In genomic region chr15:84929795-84930371, GRCh38 we compare ENCODE assay signal across 1 cellular context.
TF ChIP-seq lines count a peak whose summit lies in the region.

No MANE protein-coding gene starts in this region.

TF ChIP-seq in HepG2, 621 proteins besides CTCF, POLR2A, EP300 and RAD21 (continued from another document and continues in another):
- TF ChIP-seq, protein P1, sequence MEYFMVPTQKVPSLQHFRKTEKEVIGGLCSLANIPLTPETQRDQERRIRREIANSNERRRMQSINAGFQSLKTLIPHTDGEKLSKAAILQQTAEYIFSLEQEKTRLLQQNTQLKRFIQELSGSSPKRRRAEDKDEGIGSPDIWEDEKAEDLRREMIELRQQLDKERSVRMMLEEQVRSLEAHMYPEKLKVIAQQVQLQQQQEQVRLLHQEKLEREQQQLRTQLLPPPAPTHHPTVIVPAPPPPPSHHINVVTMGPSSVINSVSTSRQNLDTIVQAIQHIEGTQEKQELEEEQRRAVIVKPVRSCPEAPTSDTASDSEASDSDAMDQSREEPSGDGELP (IDR thresholded peaks at IDR 0.05; ENCODE audit: borderline replicate concordance, low read depth), result peak; percentile 85; the same call in 1 of the 2 replicates
- no peak for TF ChIP-seq MXD4 (CRISPR knock-in tag; IDR thresholded peaks at IDR 0.05)
- TF ChIP-seq STAG1 (CRISPR knock-in tag; IDR thresholded peaks at IDR 0.05), result peak; percentile 11; the same call in 1 of the 2 replicates
- TF ChIP-seq ZNF263 (CRISPR knock-in tag; IDR thresholded peaks at IDR 0.05), result no peak
- peak; percentile 93 for TF ChIP-seq SAP130 (CRISPR knock-in tag; IDR thresholded peaks at IDR 0.05; ENCODE audit: low read depth)
- TF ChIP-seq PAXIP1 (CRISPR knock-in tag; conservative IDR thresholded peaks at IDR 0.05), result peak; percentile 77; the same call in 1 of the 2 replicates
- peak; percentile 80 for TF ChIP-seq ARID5B (CRISPR knock-in tag; IDR thresholded peaks at IDR 0.05)
- no peak for TF ChIP-seq HNRNPK (IDR thresholded peaks at IDR 0.05; ENCODE audit: low read depth, low read length, poor library complexity, severe bottlenecking)
- TF ChIP-seq, protein P2, sequence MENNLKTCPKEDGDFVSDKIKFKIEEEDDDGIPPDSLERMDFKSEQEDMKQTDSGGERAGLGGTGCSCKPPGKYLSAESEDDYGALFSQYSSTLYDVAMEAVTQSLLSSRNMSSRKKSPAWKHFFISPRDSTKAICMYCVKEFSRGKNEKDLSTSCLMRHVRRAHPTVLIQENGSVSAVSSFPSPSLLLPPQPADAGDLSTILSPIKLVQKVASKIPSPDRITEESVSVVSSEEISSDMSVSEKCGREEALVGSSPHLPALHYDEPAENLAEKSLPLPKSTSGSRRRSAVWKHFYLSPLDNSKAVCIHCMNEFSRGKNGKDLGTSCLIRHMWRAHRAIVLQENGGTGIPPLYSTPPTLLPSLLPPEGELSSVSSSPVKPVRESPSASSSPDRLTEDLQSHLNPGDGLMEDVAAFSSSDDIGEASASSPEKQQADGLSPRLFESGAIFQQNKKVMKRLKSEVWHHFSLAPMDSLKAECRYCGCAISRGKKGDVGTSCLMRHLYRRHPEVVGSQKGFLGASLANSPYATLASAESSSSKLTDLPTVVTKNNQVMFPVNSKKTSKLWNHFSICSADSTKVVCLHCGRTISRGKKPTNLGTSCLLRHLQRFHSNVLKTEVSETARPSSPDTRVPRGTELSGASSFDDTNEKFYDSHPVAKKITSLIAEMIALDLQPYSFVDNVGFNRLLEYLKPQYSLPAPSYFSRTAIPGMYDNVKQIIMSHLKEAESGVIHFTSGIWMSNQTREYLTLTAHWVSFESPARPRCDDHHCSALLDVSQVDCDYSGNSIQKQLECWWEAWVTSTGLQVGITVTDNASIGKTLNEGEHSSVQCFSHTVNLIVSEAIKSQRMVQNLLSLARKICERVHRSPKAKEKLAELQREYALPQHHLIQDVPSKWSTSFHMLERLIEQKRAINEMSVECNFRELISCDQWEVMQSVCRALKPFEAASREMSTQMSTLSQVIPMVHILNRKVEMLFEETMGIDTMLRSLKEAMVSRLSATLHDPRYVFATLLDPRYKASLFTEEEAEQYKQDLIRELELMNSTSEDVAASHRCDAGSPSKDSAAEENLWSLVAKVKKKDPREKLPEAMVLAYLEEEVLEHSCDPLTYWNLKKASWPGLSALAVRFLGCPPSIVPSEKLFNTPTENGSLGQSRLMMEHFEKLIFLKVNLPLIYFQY (CRISPR knock-in tag; IDR thresholded peaks at IDR 0.05; ENCODE audit: borderline replicate concordance), result peak; percentile 53; the same call in 1 of the 2 replicates
- TF ChIP-seq REL (CRISPR knock-in tag; conservative IDR thresholded peaks at IDR 0.05), result no peak
- no peak for TF ChIP-seq ZFP41 (CRISPR knock-in tag; IDR thresholded peaks at IDR 0.05; ENCODE audit: borderline replicate concordance)
- peak; percentile 79; the same call in 1 of the 2 replicates for TF ChIP-seq ZNF292 (CRISPR knock-in tag; IDR thresholded peaks at IDR 0.05; ENCODE audit: borderline replicate concordance, low read depth)
- no peak for TF ChIP-seq MAZ (IDR thresholded peaks at IDR 0.05; ENCODE audit: borderline replicate concordance, low read depth, low read length)
- TF ChIP-seq MAZ (CRISPR knock-in tag; IDR thresholded peaks at IDR 0.05; ENCODE audit: low read depth), result no peak
- no peak for TF ChIP-seq SP2 (CRISPR knock-in tag; IDR thresholded peaks at IDR 0.05)
- peak; percentile 66 for TF ChIP-seq NR2F6 (IDR thresholded peaks at IDR 0.05)
- peak; percentile 76 for TF ChIP-seq NR2F6 (CRISPR knock-in tag; IDR thresholded peaks at IDR 0.05)
- TF ChIP-seq KMT2A (CRISPR knock-in tag; IDR thresholded peaks at IDR 0.05), result no peak
- peak; percentile 46; the same call in 1 of the 2 replicates for TF ChIP-seq SP4 (CRISPR knock-in tag; IDR thresholded peaks at IDR 0.05)
- TF ChIP-seq ETS1 (CRISPR knock-in tag; IDR thresholded peaks at IDR 0.05), result no peak
- TF ChIP-seq, protein P3, sequence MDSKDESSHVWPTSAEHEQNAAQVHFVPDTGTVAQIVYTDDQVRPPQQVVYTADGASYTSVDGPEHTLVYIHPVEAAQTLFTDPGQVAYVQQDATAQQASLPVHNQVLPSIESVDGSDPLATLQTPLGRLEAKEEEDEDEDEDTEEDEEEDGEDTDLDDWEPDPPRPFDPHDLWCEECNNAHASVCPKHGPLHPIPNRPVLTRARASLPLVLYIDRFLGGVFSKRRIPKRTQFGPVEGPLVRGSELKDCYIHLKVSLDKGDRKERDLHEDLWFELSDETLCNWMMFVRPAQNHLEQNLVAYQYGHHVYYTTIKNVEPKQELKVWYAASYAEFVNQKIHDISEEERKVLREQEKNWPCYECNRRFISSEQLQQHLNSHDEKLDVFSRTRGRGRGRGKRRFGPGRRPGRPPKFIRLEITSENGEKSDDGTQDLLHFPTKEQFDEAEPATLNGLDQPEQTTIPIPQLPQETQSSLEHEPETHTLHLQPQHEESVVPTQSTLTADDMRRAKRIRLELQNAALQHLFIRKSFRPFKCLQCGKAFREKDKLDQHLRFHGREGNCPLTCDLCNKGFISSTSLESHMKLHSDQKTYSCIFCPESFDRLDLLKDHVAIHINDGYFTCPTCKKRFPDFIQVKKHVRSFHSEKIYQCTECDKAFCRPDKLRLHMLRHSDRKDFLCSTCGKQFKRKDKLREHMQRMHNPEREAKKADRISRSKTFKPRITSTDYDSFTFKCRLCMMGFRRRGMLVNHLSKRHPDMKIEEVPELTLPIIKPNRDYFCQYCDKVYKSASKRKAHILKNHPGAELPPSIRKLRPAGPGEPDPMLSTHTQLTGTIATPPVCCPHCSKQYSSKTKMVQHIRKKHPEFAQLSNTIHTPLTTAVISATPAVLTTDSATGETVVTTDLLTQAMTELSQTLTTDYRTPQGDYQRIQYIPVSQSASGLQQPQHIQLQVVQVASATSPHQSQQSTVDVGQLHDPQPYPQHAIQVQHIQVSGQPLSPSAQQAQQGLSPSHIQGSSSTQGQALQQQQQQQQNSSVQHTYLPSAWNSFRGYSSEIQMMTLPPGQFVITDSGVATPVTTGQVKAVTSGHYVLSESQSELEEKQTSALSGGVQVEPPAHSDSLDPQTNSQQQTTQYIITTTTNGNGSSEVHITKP (CRISPR knock-in tag; IDR thresholded peaks at IDR 0.05; ENCODE audit: low read depth), result peak; percentile 72; the same call in 1 of the 2 replicates
- no peak for TF ChIP-seq ZNF281 (CRISPR knock-in tag; IDR thresholded peaks at IDR 0.05; ENCODE audit: borderline replicate concordance)
- 0 out of 2 replicates have a peak, but pooled peaks have one; percentile 26 for TF ChIP-seq TFE3 (CRISPR knock-in tag; IDR thresholded peaks at IDR 0.05)
- no peak for TF ChIP-seq NFATC3 (CRISPR knock-in tag; IDR thresholded peaks at IDR 0.05)
- TF ChIP-seq, protein P4, sequence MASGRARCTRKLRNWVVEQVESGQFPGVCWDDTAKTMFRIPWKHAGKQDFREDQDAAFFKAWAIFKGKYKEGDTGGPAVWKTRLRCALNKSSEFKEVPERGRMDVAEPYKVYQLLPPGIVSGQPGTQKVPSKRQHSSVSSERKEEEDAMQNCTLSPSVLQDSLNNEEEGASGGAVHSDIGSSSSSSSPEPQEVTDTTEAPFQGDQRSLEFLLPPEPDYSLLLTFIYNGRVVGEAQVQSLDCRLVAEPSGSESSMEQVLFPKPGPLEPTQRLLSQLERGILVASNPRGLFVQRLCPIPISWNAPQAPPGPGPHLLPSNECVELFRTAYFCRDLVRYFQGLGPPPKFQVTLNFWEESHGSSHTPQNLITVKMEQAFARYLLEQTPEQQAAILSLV (CRISPR knock-in tag; IDR thresholded peaks at IDR 0.05; ENCODE audit: borderline replicate concordance), result no peak
- TF ChIP-seq ETV6 (CRISPR knock-in tag; conservative IDR thresholded peaks at IDR 0.05), result no peak
- no peak for TF ChIP-seq MYNN (CRISPR knock-in tag; IDR thresholded peaks at IDR 0.05; ENCODE audit: low read depth)
